In the genomic region with DNA sequence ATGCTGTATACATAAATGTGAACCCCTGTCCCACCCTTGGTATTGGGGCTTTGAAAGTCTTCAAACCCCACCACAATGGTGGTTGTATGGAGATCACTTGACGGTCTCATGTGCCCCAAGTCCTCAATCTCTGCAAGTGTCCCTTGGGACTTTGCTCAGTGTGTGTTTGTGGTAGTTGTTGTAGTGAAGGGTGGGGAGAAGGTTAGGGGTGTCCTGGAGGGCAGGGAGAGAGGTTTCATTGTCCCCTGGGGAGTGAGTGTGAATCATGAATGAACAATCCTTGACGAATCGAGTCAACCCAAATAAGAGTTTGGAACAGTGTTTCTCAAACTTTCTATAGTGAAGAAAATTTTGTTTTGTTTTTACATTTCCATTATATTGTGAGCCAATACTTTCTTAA, we compare ENCODE assay signal across 18 cellular contexts. TPM values are rescaled to one million over a fixed set of nuclear protein-coding genes. Genes with fewer than 3 reads are reported as not detected.
A peak's percentile ranks its signal among the peaks of the same experiment; 100 is the strongest.
DNase-seq lines count a peak whose midpoint lies in the region; ATAC-seq and TF ChIP-seq lines count a peak whose summit lies in the region.
"Had no signal": no experiment of that assay in that cellular context is flagged by ENCODE, and none has a peak within 500 bp of the region (broad histone marks: within the 10 kb centered on the region; RNA-seq: fewer than 3 reads in every experiment).

No MANE protein-coding gene starts in this region.

- H3K27ac ChIP-seq in skeletal muscle tissue (ENCODE audit: low read depth, low read length) = peak overlapping the region; percentile 14
- H3K27ac ChIP-seq: 22Rv1, RWPE1, SJSA1 had no signal

- H3K9me3 ChIP-seq in skeletal muscle tissue (ENCODE audit: control insufficient read depth in 3 of 3, low read length in 3 of 3) = no peaks in the 10 kb centered on the region
- H3K9me3 ChIP-seq: BE2C, SJSA1 had no signal

- H3K36me3 ChIP-seq in skeletal muscle tissue (ENCODE audit: control insufficient read depth in 3 of 3, insufficient read depth in 3 of 3, low read length in 3 of 3) = no peaks in the 10 kb centered on the region
- H3K36me3 ChIP-seq: BE2C, SJSA1 had no signal

- no peak for TF ChIP-seq CTCF in fibroblast of mammary gland (conservative IDR thresholded peaks at IDR 0.05; ENCODE audit: control insufficient read depth, insufficient read depth, low read depth, low read length)

- H3K9ac ChIP-seq in skeletal muscle tissue (ENCODE audit: low read depth in 1 of 3, low read length in 3 of 3) = no peak overlapping the region

- H3K4me1 ChIP-seq in skeletal muscle tissue (ENCODE audit: control insufficient read depth in 3 of 3, insufficient read depth in 3 of 3, low read length in 3 of 3) = peaks cover 21 to 33% (median 27%) of the 10 kb centered on the region in 3 donors
- H3K4me1 ChIP-seq: BE2C had no signal

- ATAC-seq in HG02588 (IDR thresholded peaks at IDR 0.05; ENCODE audit: unreplicated experiment) = no peak

- H3K4me3 ChIP-seq in fibroblast of mammary gland (ENCODE audit: control insufficient read depth, low read depth, low read length) (no peak overlapping the region), skeletal muscle tissue (ENCODE audit: low read length in 3 of 3) (no peak overlapping the region)
- H3K4me3 ChIP-seq: SJSA1 had no signal

- in situ Hi-C loops in SK-MEL-5 (cut with HindIII; ENCODE audit: low pct_unique_long_range_greater_than_20kb, low sequenced_read_pairs) = no loop called here

- DNase-seq in DMS 273 (lab: John Stamatoyannopoulos, UW; ENCODE audit: unreplicated experiment) (peak; percentile 54), DMS 273 treated with DMSO at 0.1 percent for 48 hours (lab: John Stamatoyannopoulos, UW) (no peak), SK-MEL-5 (ENCODE audit: low read depth, low spot score) (peak; percentile 15), fibroblast of mammary gland (ENCODE audit: low read depth) (peak; percentile 83), HUDEP-2 (lab: John Stamatoyannopoulos, UW; ENCODE audit: unreplicated experiment in 76 of 76) (no peak)
- no peak for DNase-seq in stimulated activated naive CD4-positive, alpha-beta T cell (lab: John Stamatoyannopoulos, UW)
- DNase-seq: BE2C; CD4-positive, alpha-beta T cell; Karpas-422; NCI-H187 treated with DMSO at 0.1 percent for 48 hours; NCI-H345; NCI-H526; OCI-M1 had no signal

- H3K27me3 ChIP-seq in skeletal muscle tissue (ENCODE audit: control insufficient read depth in 3 of 3, insufficient read depth in 3 of 3, low read length in 3 of 3) = no peaks in the 10 kb centered on the region
- H3K27me3 ChIP-seq: BE2C, SJSA1 had no signal

RNA-seq across cellular contexts. Expression of gene COL4A3, which starts 28.1 kb away (rescaled TPM):
- total RNA-seq in SK-MEL-5 (2014; rRNA removed; shearing (Covaris generic)) = 0.03 TPM in 1 of 2 replicates, not detected in the other
- not detected in 2 replicates for polyA plus RNA-seq in SK-MEL-5 (2015; cell fraction: cytosol; rRNA removed)
- polyA plus RNA-seq in SK-MEL-5 (2015; cell fraction: nucleus; rRNA removed) = 0.11 TPM in 1 of 2 replicates, not detected in the other
- total RNA-seq in skeletal muscle tissue = under 0.01 TPM
- total RNA-seq: CD4-positive, alpha-beta T cell; SJSA1 had no signal

RNA-seq across cellular contexts. Expression of gene COL4A4, which starts 28.5 kb away (rescaled TPM):
- not detected in 2 replicates for total RNA-seq in SK-MEL-5 (2014; rRNA removed; shearing (Covaris generic))
- polyA plus RNA-seq in SK-MEL-5 (2015; cell fraction: cytosol; rRNA removed) = 0.01 TPM in 1 of 2 replicates, not detected in the other
- polyA plus RNA-seq in SK-MEL-5 (2015; cell fraction: nucleus; rRNA removed) = not detected in 2 replicates
- total RNA-seq in skeletal muscle tissue = under 0.01 TPM
- total RNA-seq: CD4-positive, alpha-beta T cell; SJSA1 had no signal

Comparison
In these comparisons a context has a peak if more than half of its experiments do, and no peak if none do; other contexts are left out.
1. DNase-seq: peak in DMS 273 (single experiment), SK-MEL-5 (single experiment) and fibroblast of mammary gland (single experiment); none in DMS 273 treated with DMSO at 0.1 percent for 48 hours (single experiment), stimulated activated naive CD4-positive, alpha-beta T cell (0 of 6) and HUDEP-2 (0 of 76).